ENCODE assay signal across 12 cellular contexts in genomic region chr10:19958787-19959186, GRCh38.
A peak's percentile ranks its signal among the peaks of the same experiment; 100 is the strongest.
DNase-seq lines count a peak whose midpoint lies in the region; ATAC-seq and TF ChIP-seq lines count a peak whose summit lies in the region.
"Had no signal": no experiment of that assay in that cellular context is flagged by ENCODE, and none has a peak within 500 bp of the region (broad histone marks: within the 10 kb centered on the region; RNA-seq: fewer than 3 reads in every experiment).

No MANE protein-coding gene starts in this region.

- no peaks in the 10 kb centered on the region for H3K9me3 ChIP-seq in thyroid gland
- no peaks in the 10 kb centered on the region for H3K9me3 ChIP-seq in CD4-positive, alpha-beta memory T cell (ENCODE audit: control insufficient read depth in 1 of 2, low read length in 2 of 2)
- H3K9me3 ChIP-seq: body of pancreas had no signal

- H3K4me3 Mint-ChIP-seq in activated CD8-positive, alpha-beta T cell treated with anti-CD3 and anti-CD28 coated beads, Interleukin-2, amount 10 ng/mL, durations not matched to agents 7 days and 5 days: no peak overlapping the region
- no peak overlapping the region for H3K4me3 Mint-ChIP-seq in activated CD8-positive, alpha-beta T cell treated with anti-CD3 and anti-CD28 coated beads for 36 hours
- no peak overlapping the region for H3K4me3 Mint-ChIP-seq in CD4-positive, alpha-beta memory T cell

- no peak for DNase-seq in activated CD8-positive, alpha-beta T cell treated with anti-CD3 and anti-CD28 coated beads, Interleukin-2, amount 10 ng/mL, durations not matched to agents 7 days and 5 days
- DNase-seq in activated CD8-positive, alpha-beta T cell treated with anti-CD3 and anti-CD28 coated beads for 36 hours: no peak
- no peak for DNase-seq in NCI-H128 (lab: John Stamatoyannopoulos, UW; ENCODE audit: unreplicated experiment)
- no peak for DNase-seq in activated CD4-positive, alpha-beta T cell treated with anti-CD3 and anti-CD28 coated beads, Interleukin-2, amount 50 U/mL, for 48 hours
- DNase-seq in thyroid gland: no peak
- no peak for DNase-seq in CD4-positive, alpha-beta memory T cell
- DNase-seq: 8988T, body of pancreas, left ventricle myocardium superior had no signal

- no peaks in the 10 kb centered on the region for H3K36me3 ChIP-seq in thyroid gland
- no peaks in the 10 kb centered on the region for H3K36me3 ChIP-seq in CD4-positive, alpha-beta memory T cell (ENCODE audit: insufficient read depth, low read length)

- no peaks in the 10 kb centered on the region for H3K27me3 ChIP-seq in thyroid gland
- H3K27me3 ChIP-seq in CD4-positive, alpha-beta memory T cell (ENCODE audit: insufficient read depth, low read length): no peaks in the 10 kb centered on the region
- H3K27me3 ChIP-seq: body of pancreas had no signal

- no peak for TF ChIP-seq POLR2A in thyroid gland (IDR thresholded peaks at IDR 0.05)

- no peak overlapping the region for H3K27ac ChIP-seq in thyroid gland
- no peak overlapping the region for H3K27ac ChIP-seq in CD4-positive, alpha-beta memory T cell (ENCODE audit: low read depth, low read length)
- H3K27ac ChIP-seq: body of pancreas had no signal

- H3K27ac Mint-ChIP-seq in activated CD8-positive, alpha-beta T cell treated with anti-CD3 and anti-CD28 coated beads, Interleukin-2, amount 10 ng/mL, durations not matched to agents 7 days and 5 days: peak overlapping the region; percentile 25
- no peak overlapping the region for H3K27ac Mint-ChIP-seq in activated CD8-positive, alpha-beta T cell treated with anti-CD3 and anti-CD28 coated beads for 36 hours
- H3K27ac Mint-ChIP-seq in CD4-positive, alpha-beta memory T cell: no peak overlapping the region

- no peaks in the 10 kb centered on the region for H3K9me3 Mint-ChIP-seq in activated CD8-positive, alpha-beta T cell treated with anti-CD3 and anti-CD28 coated beads, Interleukin-2, amount 10 ng/mL, durations not matched to agents 7 days and 5 days (ENCODE audit: insufficient read depth)
- no peaks in the 10 kb centered on the region for H3K9me3 Mint-ChIP-seq in activated CD8-positive, alpha-beta T cell treated with anti-CD3 and anti-CD28 coated beads for 36 hours
- H3K9me3 Mint-ChIP-seq in CD4-positive, alpha-beta memory T cell: peaks cover 0 to 10% (median 3%) of the 10 kb centered on the region in 8 donors

- no peak for ATAC-seq in activated CD8-positive, alpha-beta T cell treated with anti-CD3 and anti-CD28 coated beads, Interleukin-2, amount 10 ng/mL, durations not matched to agents 7 days and 5 days
- no peak for ATAC-seq in activated CD8-positive, alpha-beta T cell treated with anti-CD3 and anti-CD28 coated beads for 36 hours
- ATAC-seq in HG02852 (IDR thresholded peaks at IDR 0.05; ENCODE audit: unreplicated experiment) (peak; percentile 70), HG03575 (IDR thresholded peaks at IDR 0.05; ENCODE audit: extremely low read depth, insufficient number of reproducible peaks, low FRiP score, unreplicated experiment) (peak; percentile 70)
- ATAC-seq: body of pancreas, left ventricle myocardium superior, SK-N-SH treated with all-trans-retinoic acid at 6 μM for 48 hours had no signal

- H3K4me1 ChIP-seq in thyroid gland: peaks cover under 1 to 7% of the 10 kb centered on the region in 2 donors
- H3K4me1 ChIP-seq in CD4-positive, alpha-beta memory T cell (ENCODE audit: insufficient read depth, low read length): no peaks in the 10 kb centered on the region
- H3K4me1 ChIP-seq: body of pancreas had no signal

- H3K36me3 Mint-ChIP-seq in activated CD8-positive, alpha-beta T cell treated with anti-CD3 and anti-CD28 coated beads, Interleukin-2, amount 10 ng/mL, durations not matched to agents 7 days and 5 days (ENCODE audit: low read depth): no peaks in the 10 kb centered on the region
- no peaks in the 10 kb centered on the region for H3K36me3 Mint-ChIP-seq in activated CD8-positive, alpha-beta T cell treated with anti-CD3 and anti-CD28 coated beads for 36 hours (ENCODE audit: low read depth)
- H3K36me3 Mint-ChIP-seq in CD4-positive, alpha-beta memory T cell: no peaks in the 10 kb centered on the region

- TF ChIP-seq CTCF in activated CD8-positive, alpha-beta T cell treated with anti-CD3 and anti-CD28 coated beads for 36 hours (IDR thresholded peaks at IDR 0.05): no peak
- TF ChIP-seq CTCF in thyroid gland (IDR thresholded peaks at IDR 0.05): no peak

- H3K4me3 ChIP-seq in thyroid gland (replicated peaks in 1 of 3): no peak overlapping the region
- H3K4me3 ChIP-seq in CD4-positive, alpha-beta memory T cell (ENCODE audit: low read length in 2 of 2): no peak overlapping the region
- H3K4me3 ChIP-seq: body of pancreas had no signal

- H3K4me1 Mint-ChIP-seq in activated CD8-positive, alpha-beta T cell treated with anti-CD3 and anti-CD28 coated beads, Interleukin-2, amount 10 ng/mL, durations not matched to agents 7 days and 5 days (ENCODE audit: low read depth): no peaks in the 10 kb centered on the region
- H3K4me1 Mint-ChIP-seq in activated CD8-positive, alpha-beta T cell treated with anti-CD3 and anti-CD28 coated beads for 36 hours (ENCODE audit: low read depth): no peaks in the 10 kb centered on the region
- H3K4me1 Mint-ChIP-seq in CD4-positive, alpha-beta memory T cell: no peaks in the 10 kb centered on the region

- no peaks in the 10 kb centered on the region for H3K27me3 Mint-ChIP-seq in activated CD8-positive, alpha-beta T cell treated with anti-CD3 and anti-CD28 coated beads, Interleukin-2, amount 10 ng/mL, durations not matched to agents 7 days and 5 days (ENCODE audit: low read depth)
- no peaks in the 10 kb centered on the region for H3K27me3 Mint-ChIP-seq in activated CD8-positive, alpha-beta T cell treated with anti-CD3 and anti-CD28 coated beads for 36 hours
- H3K27me3 Mint-ChIP-seq in CD4-positive, alpha-beta memory T cell: no peaks in the 10 kb centered on the region

- CTCF ChIA-PET in activated CD8-positive, alpha-beta T cell treated with anti-CD3 and anti-CD28 coated beads, Interleukin-2, amount 10 ng/mL, durations not matched to agents 7 days and 5 days (lab: Charles Lee): no interaction called here
- CTCF ChIA-PET in activated CD8-positive, alpha-beta T cell treated with anti-CD3 and anti-CD28 coated beads for 36 hours (lab: Charles Lee): no interaction called here
- CTCF ChIA-PET in CD4-positive, alpha-beta memory T cell (lab: Charles Lee; ENCODE audit: partially characterized antibody): no interaction called here

- intact Hi-C loops in activated CD8-positive, alpha-beta T cell treated with anti-CD3 and anti-CD28 coated beads for 36 hours (cut with micrococcal nuclease): no loop called here
- intact Hi-C loops in thyroid gland (cut with DNase I): no loop called here
- intact Hi-C loops in CD4-positive, alpha-beta memory T cell (cut with micrococcal nuclease): no loop called here

- POLR2A ChIA-PET in activated CD8-positive, alpha-beta T cell treated with anti-CD3 and anti-CD28 coated beads, Interleukin-2, amount 10 ng/mL, durations not matched to agents 7 days and 5 days (lab: Charles Lee): no interaction called here
- POLR2A ChIA-PET in activated CD8-positive, alpha-beta T cell treated with anti-CD3 and anti-CD28 coated beads for 36 hours (lab: Charles Lee): no interaction called here
- POLR2A ChIA-PET in CD4-positive, alpha-beta memory T cell (lab: Charles Lee; ENCODE audit: partially characterized antibody): no interaction called here

Comparison
In these comparisons a context has a peak if more than half of its experiments do, and no peak if none do; other contexts are left out.
1. ATAC-seq: peak in HG02852 (single experiment) and HG03575 (single experiment); none in activated CD8-positive, alpha-beta T cell treated with anti-CD3 and anti-CD28 coated beads, Interleukin-2, amount 10 ng/mL, durations not matched to agents 7 days and 5 days (single experiment) and activated CD8-positive, alpha-beta T cell treated with anti-CD3 and anti-CD28 coated beads for 36 hours (single experiment).